ENCODE assay signal across 1 cellular context in genomic region chr9:136975624-136976023, GRCh38.
TF ChIP-seq lines count a peak whose summit lies in the region.

No MANE protein-coding gene starts in this region.

TF ChIP-seq in GM12878, 131 proteins besides CTCF, POLR2A, EP300 and RAD21:
- no peak for TF ChIP-seq JUNB (IDR thresholded peaks at IDR 0.05)
TF ChIP-seq in GM12878: peak in this region for 0.
